12 cellular contexts compared by ENCODE assay signal in the genomic region with DNA sequence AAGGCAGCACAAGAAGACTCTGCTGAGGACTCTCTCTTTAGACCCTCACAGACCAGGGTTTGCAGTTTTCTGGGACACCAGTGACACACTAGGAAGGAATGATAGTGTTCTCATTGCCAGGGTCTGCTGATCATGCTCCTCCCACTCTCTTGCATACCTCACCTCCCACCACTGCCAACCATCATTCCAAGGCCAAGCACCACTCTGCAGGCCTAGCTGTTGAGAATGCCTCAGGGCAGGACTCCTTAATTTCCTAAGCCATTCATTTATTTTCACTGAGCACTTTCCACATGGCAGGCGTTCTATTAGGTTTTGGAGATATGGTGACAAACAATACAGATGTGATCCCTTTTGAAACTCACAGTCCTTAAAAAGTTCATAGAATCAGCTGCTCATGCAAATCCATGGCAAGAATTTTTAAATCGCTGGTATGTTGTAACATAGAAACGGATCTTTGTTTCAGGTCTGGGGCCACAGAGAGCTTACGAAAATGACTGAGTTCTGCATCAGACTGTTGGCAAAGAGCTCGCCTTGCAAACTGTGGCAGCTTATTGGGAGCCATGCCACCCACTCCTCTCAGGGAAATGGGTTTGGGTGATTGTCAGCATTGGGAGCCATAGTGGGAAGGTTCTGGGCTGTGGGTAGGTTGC.
DNase-seq lines count a peak whose midpoint lies in the region; ATAC-seq, FAIRE-seq and TF ChIP-seq lines count a peak whose summit lies in the region.
"Had no signal": no experiment of that assay in that cellular context is flagged by ENCODE, and none has a peak within 500 bp of the region (broad histone marks: within the 10 kb centered on the region; RNA-seq: fewer than 3 reads in every experiment).

No MANE protein-coding gene starts in this region.

- no peak for DNase-seq in Right ventricle myocardium superior
- DNase-seq in left ventricle myocardium inferior = no peak
- DNase-seq in astrocyte (ENCODE audit: low read depth) = peak; percentile 93
- peak; percentile 44 for DNase-seq in right atrium auricular region (ENCODE audit: low spot score)
- peak; percentile 60 for DNase-seq in urothelium cell line (ENCODE audit: low spot score)
- DNase-seq in LoVo (ENCODE audit: low spot score) = no peak
- no peak for DNase-seq in naive thymus-derived CD4-positive, alpha-beta T cell
- DNase-seq: activated CD8-positive, alpha-beta memory T cell treated with anti-CD3 and anti-CD28 coated beads, Interleukin-2, amount 50 U/mL, for 48 hours; stimulated activated CD4-positive, alpha-beta T cell treated with anti-CD3 and anti-CD28 coated beads, Interleukin-12 subunit alpha, Interleukin-12 subunit beta, amount 100 ng/mL, for 4 hours; upper lobe of right lung had no signal

- H3K36me3 Mint-ChIP-seq in astrocyte (ENCODE audit: low read depth, unreplicated experiment) = no peaks in the 10 kb centered on the region
- no peaks in the 10 kb centered on the region for H3K36me3 Mint-ChIP-seq in naive thymus-derived CD4-positive, alpha-beta T cell

- ATAC-seq in Right ventricle myocardium superior (ENCODE audit: poor library complexity) (peak; percentile 63), HG03097 (IDR thresholded peaks at IDR 0.05; ENCODE audit: low FRiP score, unreplicated experiment) (no peak)
- ATAC-seq in naive thymus-derived CD4-positive, alpha-beta T cell = no peak
- ATAC-seq: upper lobe of right lung had no signal

- intact Hi-C loops in Right ventricle myocardium superior (cut with DNase I) (loop anchor here (10.0 kb wide), 1 partner anchor 161 kb away; no protein-coding TSS in a partner anchor), left ventricle myocardium inferior (cut with micrococcal nuclease) (loop anchor here (10.0 kb wide), 1 partner anchor 621 kb away; no protein-coding TSS in a partner anchor)
- intact Hi-C loops in naive thymus-derived CD4-positive, alpha-beta T cell (cut with micrococcal nuclease) = loop anchor here in 1 of 2 donors (10.0 kb wide), 1 partner anchor 1241 kb away; no protein-coding TSS in a partner anchor

- H3K9me3 ChIP-seq in left ventricle myocardium inferior (replicated peaks) = no peaks in the 10 kb centered on the region
- no peaks in the 10 kb centered on the region for H3K9me3 ChIP-seq in astrocyte (ENCODE audit: insufficient read depth, low read depth, low read length)
- no peaks in the 10 kb centered on the region for H3K9me3 ChIP-seq in right atrium auricular region
- H3K9me3 ChIP-seq in naive thymus-derived CD4-positive, alpha-beta T cell (ENCODE audit: control insufficient read depth in 2 of 3, low read length in 3 of 3) = no peaks in the 10 kb centered on the region
- H3K9me3 ChIP-seq: upper lobe of right lung had no signal

- H3K27me3 ChIP-seq in left ventricle myocardium inferior (ENCODE audit: low read depth) (peaks cover 9% of the 10 kb centered on the region), astrocyte (ENCODE audit: insufficient read depth, low read length) (no peaks in the 10 kb centered on the region), right atrium auricular region (no peaks in the 10 kb centered on the region)
- H3K27me3 ChIP-seq in naive thymus-derived CD4-positive, alpha-beta T cell (ENCODE audit: control insufficient read depth in 2 of 2, insufficient read depth in 2 of 2, low read length in 2 of 2) = no peaks in the 10 kb centered on the region
- H3K27me3 ChIP-seq: upper lobe of right lung had no signal

- H3K4me3 ChIP-seq in left ventricle myocardium inferior (no peak overlapping the region), astrocyte (ENCODE audit: insufficient read depth, low read depth, low read length) (no peak overlapping the region), right atrium auricular region (no peak overlapping the region)
- H3K4me3 ChIP-seq in naive thymus-derived CD4-positive, alpha-beta T cell (ENCODE audit: low read length) = no peak overlapping the region
- H3K4me3 ChIP-seq: upper lobe of right lung had no signal

- no peak overlapping the region for H2AFZ ChIP-seq in astrocyte (ENCODE audit: low read depth, low read length)

- POLR2A ChIA-PET in naive thymus-derived CD4-positive, alpha-beta T cell (lab: Charles Lee) = no interaction called here

- peak overlapping the region; percentile 89 for H3K27ac Mint-ChIP-seq in astrocyte (ENCODE audit: unreplicated experiment)
- H3K27ac Mint-ChIP-seq in naive thymus-derived CD4-positive, alpha-beta T cell = no peak overlapping the region
- H3K27ac Mint-ChIP-seq: nephron had no signal

- H3K4me1 ChIP-seq in left ventricle myocardium inferior = peaks cover 16% of the 10 kb centered on the region
- peaks cover 38% of the 10 kb centered on the region for H3K4me1 ChIP-seq in astrocyte (ENCODE audit: insufficient read depth, low read length)
- peaks cover 0 to 6% of the 10 kb centered on the region in 2 donors for H3K4me1 ChIP-seq in right atrium auricular region
- H3K4me1 ChIP-seq in naive thymus-derived CD4-positive, alpha-beta T cell (ENCODE audit: control insufficient read depth in 2 of 2, insufficient read depth in 2 of 2, low read length in 2 of 2) = no peaks in the 10 kb centered on the region
- H3K4me1 ChIP-seq: upper lobe of right lung had no signal

- peak; percentile 73 for FAIRE-seq in astrocyte (lab: Jason Lieb, UNC)
- peak; percentile 59 for FAIRE-seq in urothelium cell line (lab: Jason Lieb, UNC)

- peaks cover 22% of the 10 kb centered on the region for H3K4me1 Mint-ChIP-seq in astrocyte (ENCODE audit: low read depth, unreplicated experiment)
- H3K4me1 Mint-ChIP-seq in naive thymus-derived CD4-positive, alpha-beta T cell = no peaks in the 10 kb centered on the region

- no peaks in the 10 kb centered on the region for H3K9me3 Mint-ChIP-seq in astrocyte (ENCODE audit: unreplicated experiment)
- H3K9me3 Mint-ChIP-seq in naive thymus-derived CD4-positive, alpha-beta T cell = no peaks in the 10 kb centered on the region
- H3K9me3 Mint-ChIP-seq: nephron had no signal

- H3K36me3 ChIP-seq in left ventricle myocardium inferior (no peaks in the 10 kb centered on the region), astrocyte (ENCODE audit: insufficient read depth, low read length) (no peaks in the 10 kb centered on the region), right atrium auricular region (no peaks in the 10 kb centered on the region)
- no peaks in the 10 kb centered on the region for H3K36me3 ChIP-seq in naive thymus-derived CD4-positive, alpha-beta T cell (ENCODE audit: control insufficient read depth in 2 of 3, insufficient read depth in 3 of 3, low read length in 3 of 3)
- H3K36me3 ChIP-seq: upper lobe of right lung had no signal

- no peak overlapping the region for H3K4me3 Mint-ChIP-seq in astrocyte (ENCODE audit: unreplicated experiment)
- no peak overlapping the region for H3K4me3 Mint-ChIP-seq in naive thymus-derived CD4-positive, alpha-beta T cell
- H3K4me3 Mint-ChIP-seq: nephron had no signal

- no peaks in the 10 kb centered on the region for H4K20me1 ChIP-seq in astrocyte (ENCODE audit: insufficient read depth, low read length)

- peaks cover 14% of the 10 kb centered on the region for H3K27me3 Mint-ChIP-seq in astrocyte (ENCODE audit: low read depth, unreplicated experiment)
- peaks cover 0 to 22% (median 9%) of the 10 kb centered on the region in 5 donors for H3K27me3 Mint-ChIP-seq in naive thymus-derived CD4-positive, alpha-beta T cell

- CTCF ChIA-PET in naive thymus-derived CD4-positive, alpha-beta T cell (lab: Charles Lee) = interaction anchor here (0.6 to 0.7 kb wide), 2 partner anchors 250 to 1171 kb away, joined by 3 to 6 read pairs; no protein-coding TSS in a partner anchor

- peak overlapping the region; percentile 49 for H3K4me2 ChIP-seq in astrocyte (ENCODE audit: low read length)

- H3K9ac ChIP-seq in astrocyte (ENCODE audit: low read length) = peak overlapping the region; percentile 19

- TF ChIP-seq CTCF in left ventricle myocardium inferior (IDR thresholded peaks at IDR 0.05; ENCODE audit: borderline replicate concordance) (no peak), astrocyte (IDR thresholded peaks at IDR 0.05; ENCODE audit: insufficient read depth, low read depth, low read length) (no peak), right atrium auricular region (IDR thresholded peaks at IDR 0.05) (no peak)

- H3K27ac ChIP-seq in left ventricle myocardium inferior (replicated peaks) (no peak overlapping the region), astrocyte (ENCODE audit: low read depth, low read length) (peak overlapping the region; percentile 71), right atrium auricular region (no peak overlapping the region)
- H3K27ac ChIP-seq in naive thymus-derived CD4-positive, alpha-beta T cell (ENCODE audit: low read depth, low read length) = no peak overlapping the region
- H3K27ac ChIP-seq: upper lobe of right lung had no signal

- no peaks in the 10 kb centered on the region for H3K79me2 ChIP-seq in astrocyte (ENCODE audit: insufficient read depth, low read length)

Comparison
In these comparisons a context has a peak if more than half of its experiments do, and no peak if none do; other contexts are left out.
1. DNase-seq: peak in astrocyte (single experiment), right atrium auricular region (single experiment) and urothelium cell line (single experiment); none in Right ventricle myocardium superior (single experiment), left ventricle myocardium inferior (single experiment), LoVo (single experiment) and naive thymus-derived CD4-positive, alpha-beta T cell (0 of 9).